ENCODE assay signal across 17 cellular contexts in the genomic region with DNA sequence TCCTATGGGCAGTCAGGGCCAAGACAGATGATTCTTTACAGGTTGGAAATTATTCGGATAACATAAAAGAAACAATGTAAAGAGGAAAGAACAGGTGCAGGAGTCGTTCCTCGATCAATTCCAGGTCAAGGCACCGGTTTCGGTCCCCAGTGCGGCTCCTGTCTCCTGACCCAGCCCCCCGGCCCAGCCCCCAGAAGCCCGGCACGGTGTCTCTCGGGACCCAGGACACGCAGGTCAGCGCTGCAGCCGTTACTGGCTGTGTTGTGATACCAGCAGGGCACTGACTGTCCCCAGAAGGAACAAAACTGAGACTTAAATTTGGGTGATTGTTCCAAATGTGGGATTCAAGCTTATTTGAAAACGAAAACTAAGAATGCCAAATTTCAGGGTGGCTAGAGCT. TPM values are rescaled to one million over a fixed set of nuclear protein-coding genes. Genes with fewer than 3 reads are reported as not detected.
"Had no signal": no experiment of that assay in that cellular context is flagged by ENCODE, and none has a peak within 500 bp of the region (broad histone marks: within the 10 kb centered on the region; RNA-seq: fewer than 3 reads in every experiment).

No MANE protein-coding gene starts in this region.

- H3K36me3 ChIP-seq: neural progenitor cell, pancreas, tibial nerve had no signal

- DNase-seq: activated CD4-positive, alpha-beta T cell treated with anti-CD3 and anti-CD28 coated beads, Interleukin-2, amount 50 U/mL, for 48 hours; activated CD4-positive, CD25-positive, alpha-beta regulatory T cell treated with anti-CD3 and anti-CD28 coated beads, Interleukin-2, amount 50 U/mL, for 72 hours; activated naive CD4-positive, alpha-beta T cell; cortex of kidney; effector memory CD8-positive, alpha-beta T cell; retina; stimulated activated CD4-positive, alpha-beta T cell treated with anti-CD3 and anti-CD28 coated beads, Interleukin-4, amount 100 ng/mL, for 4 hours had no signal

- H3K4me2 ChIP-seq: neural progenitor cell had no signal

- H2AFZ ChIP-seq: neural progenitor cell had no signal

- H3K27me3 Mint-ChIP-seq: brain; central memory CD8-positive, alpha-beta T cell; effector memory CD8-positive, alpha-beta T cell; memory B cell had no signal

- H3K9ac ChIP-seq: neural progenitor cell had no signal

- H3K27ac ChIP-seq: epithelial cell of prostate, neural progenitor cell, pancreas, tibial nerve had no signal

- H3K27me3 ChIP-seq: pancreas, tibial nerve had no signal

- H3K9me3 Mint-ChIP-seq: central memory CD8-positive, alpha-beta T cell; effector memory CD8-positive, alpha-beta T cell; memory B cell; neural progenitor cell had no signal

- H3K4me3 Mint-ChIP-seq: brain; memory B cell; neural progenitor cell; T-helper 2 cell treated with Interferon-gamma antibody and Interleukin-4, amounts not matched to agents 5 μg/mL and 100 μg/mL, for 36 hours had no signal

- H3K36me3 Mint-ChIP-seq: brain had no signal

- H3K9me3 ChIP-seq: pancreas, tibial nerve had no signal

- ATAC-seq: effector memory CD8-positive, alpha-beta T cell; left lobe of liver; pancreas had no signal

- H3K4me3 ChIP-seq: neural progenitor cell, pancreas, skin epidermis, tibial nerve had no signal

RNA-seq across cellular contexts. Expression of gene CFAP97D2, which starts 55.2 kb away (rescaled TPM):
- total RNA-seq: left lobe of liver, tibial nerve had no signal
